In the genomic region with DNA sequence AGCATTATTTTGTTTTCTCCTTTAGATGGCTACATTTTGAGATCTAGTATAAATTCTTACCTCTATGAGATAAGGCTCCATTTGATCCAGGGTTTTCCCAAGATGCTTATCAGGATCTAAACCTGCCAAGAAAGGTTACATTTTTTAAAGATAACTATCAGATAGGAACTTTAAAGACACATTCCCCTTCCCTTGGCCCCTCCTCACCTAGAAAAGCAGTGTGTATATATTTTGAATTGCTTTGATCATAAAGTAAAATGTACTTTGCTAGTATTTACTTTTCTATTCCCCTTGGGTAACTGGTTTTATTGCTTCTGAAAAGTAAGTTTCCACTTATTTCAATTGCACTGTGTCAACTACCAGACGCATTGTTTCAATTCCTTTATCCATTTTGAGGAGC, we compare ENCODE assay signal across 34 cellular contexts.
DNase-seq lines count a peak whose midpoint lies in the region; ATAC-seq and TF ChIP-seq lines count a peak whose summit lies in the region.
"Had no signal": no experiment of that assay in that cellular context is flagged by ENCODE, and none has a peak within 500 bp of the region (broad histone marks: within the 10 kb centered on the region; RNA-seq: fewer than 3 reads in every experiment).

No MANE protein-coding gene starts in this region.

- no peaks in the 10 kb centered on the region for H3K27me3 ChIP-seq in Caco-2 (replicated peaks; ENCODE audit: control insufficient read depth, insufficient read depth, low read length)
- no peaks in the 10 kb centered on the region for H3K27me3 ChIP-seq in mesendoderm (ENCODE audit: insufficient read depth, low read length, poor library complexity)
- H3K27me3 ChIP-seq: BE2C; BLaER1; BLaER1 treated with 17β-estradiol and CSF1 and Interleukin-3, amounts not matched to agents 10 nM and 100 nM had no signal

- no peak overlapping the region for H3K27ac Mint-ChIP-seq in Caco-2 (ENCODE audit: unreplicated experiment)
- H3K27ac Mint-ChIP-seq: B cell; CD14-positive monocyte; CD4-positive, alpha-beta memory T cell; CD4-positive, alpha-beta T cell; CD4-positive, CD25-positive, alpha-beta regulatory T cell; CD8-positive, alpha-beta memory T cell; CD8-positive, alpha-beta T cell had no signal

- no peak overlapping the region for H4K5ac ChIP-seq in mesendoderm (ENCODE audit: low read length)

- no peak for TF ChIP-seq CTCF in Caco-2 (IDR thresholded peaks at IDR 0.05; ENCODE audit: insufficient read depth in 1 of 2, low read depth in 1 of 2, low read length in 1 of 2, severe bottlenecking in 1 of 2, unreplicated experiment in 1 of 2)
- no peak for TF ChIP-seq CTCF in mucosa of descending colon (IDR thresholded peaks at IDR 0.05)

- WGBS in mesendoderm (ENCODE audit: extremely low coverage, insufficient coverage, low lambda C conversion rate), result no CpG with 5 or more reads among the region's 1 CpG

- H3K56ac ChIP-seq in mesendoderm (ENCODE audit: low read length), result no peak overlapping the region

- H3K79me2 ChIP-seq in mesendoderm (ENCODE audit: control insufficient read depth, insufficient read depth, low read length), result no peaks in the 10 kb centered on the region

- H3K4me3 ChIP-seq in Caco-2 (ENCODE audit: low read depth, low read length) (no peak overlapping the region), mesendoderm (ENCODE audit: low read length) (no peak overlapping the region), mucosa of descending colon (no peak overlapping the region)
- H3K4me3 ChIP-seq: A549; BLaER1; BLaER1 treated with 17β-estradiol and CSF1 and Interleukin-3, amounts not matched to agents 10 nM and 100 nM had no signal

- no peaks in the 10 kb centered on the region for H3K36me3 Mint-ChIP-seq in Caco-2 (ENCODE audit: insufficient read depth, unreplicated experiment)
- H3K36me3 Mint-ChIP-seq: CD14-positive monocyte; CD4-positive, CD25-positive, alpha-beta regulatory T cell; CD8-positive, alpha-beta T cell had no signal

- H2BK120ac ChIP-seq in mesendoderm (ENCODE audit: low read depth, low read length), result no peak overlapping the region

- H3K4me3 Mint-ChIP-seq in Caco-2 (ENCODE audit: unreplicated experiment), result no peak overlapping the region
- H3K4me3 Mint-ChIP-seq: B cell; CD14-positive monocyte; CD4-positive, alpha-beta memory T cell; CD4-positive, alpha-beta T cell; CD4-positive, CD25-positive, alpha-beta regulatory T cell; CD8-positive, alpha-beta memory T cell; CD8-positive, alpha-beta T cell had no signal

- ATAC-seq in left colon (peak; percentile 52), mucosa of descending colon (peak; percentile 35), HG03045 (IDR thresholded peaks at IDR 0.05; ENCODE audit: unreplicated experiment) (no peak), HG02588 (IDR thresholded peaks at IDR 0.05; ENCODE audit: unreplicated experiment) (no peak)
- ATAC-seq: A549; CD8-positive, alpha-beta T cell had no signal

- H3K4ac ChIP-seq in mesendoderm (ENCODE audit: low read depth, low read length), result no peak overlapping the region

- no peak overlapping the region for H3K18ac ChIP-seq in mesendoderm (ENCODE audit: low read length)

- no peaks in the 10 kb centered on the region for H3K27me3 Mint-ChIP-seq in Caco-2 (ENCODE audit: insufficient read depth, unreplicated experiment)
- H3K27me3 Mint-ChIP-seq: B cell; CD4-positive, alpha-beta memory T cell; CD4-positive, alpha-beta T cell; CD4-positive, CD25-positive, alpha-beta regulatory T cell; CD8-positive, alpha-beta memory T cell had no signal

- no peak overlapping the region for H3K27ac ChIP-seq in mesendoderm (ENCODE audit: low read depth, low read length)
- H3K27ac ChIP-seq: 22Rv1; A549; BLaER1; BLaER1 treated with 17β-estradiol and CSF1 and Interleukin-3, amounts not matched to agents 10 nM and 100 nM; C4-2B had no signal

- no TSS peak for BruUV-seq in Caco-2 (replicated peaks; lab: Mats Ljungman, UMichigan)

- H2BK15ac ChIP-seq in mesendoderm (replicated peaks; ENCODE audit: low read depth), result no peak overlapping the region

- no peak overlapping the region for H3K23ac ChIP-seq in mesendoderm (ENCODE audit: low read length)

- H3K4me1 Mint-ChIP-seq in Caco-2 (ENCODE audit: low read depth, unreplicated experiment), result peaks cover 11% of the 10 kb centered on the region
- H3K4me1 Mint-ChIP-seq: B cell; CD14-positive monocyte; CD4-positive, alpha-beta memory T cell; CD4-positive, CD25-positive, alpha-beta regulatory T cell; CD8-positive, alpha-beta memory T cell had no signal

- no peak overlapping the region for H3K4me2 ChIP-seq in mesendoderm (ENCODE audit: low read length)
- H3K4me2 ChIP-seq: A549; BLaER1; BLaER1 treated with 17β-estradiol and CSF1 and Interleukin-3, amounts not matched to agents 10 nM and 100 nM had no signal

- peaks cover 32% of the 10 kb centered on the region for H3K4me1 ChIP-seq in Caco-2
- no peaks in the 10 kb centered on the region for H3K4me1 ChIP-seq in mesendoderm (ENCODE audit: control insufficient read depth, low read depth, low read length)
- H3K4me1 ChIP-seq in mucosa of descending colon (ENCODE audit: low read depth), result no peaks in the 10 kb centered on the region
- H3K4me1 ChIP-seq: A549; BLaER1; BLaER1 treated with 17β-estradiol and CSF1 and Interleukin-3, amounts not matched to agents 10 nM and 100 nM had no signal

- H2BK5ac ChIP-seq in mesendoderm (ENCODE audit: low read length), result no peak overlapping the region

- no peak overlapping the region for H2AK5ac ChIP-seq in mesendoderm (ENCODE audit: low read length)

- intact Hi-C loops in Caco-2 (cut with micrococcal nuclease; ENCODE audit: unreplicated experiment), result loop anchor here (1.0 kb wide), 1 partner anchor 34 kb away; no protein-coding TSS in a partner anchor
- intact Hi-C loops in left colon (cut with DNase I, micrococcal nuclease), result no loop called here
- intact Hi-C loops in mucosa of descending colon (cut with DNase I, micrococcal nuclease), result no loop called here

- H3K36me3 ChIP-seq in Caco-2 (ENCODE audit: control insufficient read depth, insufficient read depth, low read length), result no peaks in the 10 kb centered on the region
- no peaks in the 10 kb centered on the region for H3K36me3 ChIP-seq in mesendoderm (ENCODE audit: control insufficient read depth, insufficient read depth, low read length)
- H3K36me3 ChIP-seq in mucosa of descending colon (ENCODE audit: low read depth), result no peaks in the 10 kb centered on the region
- H3K36me3 ChIP-seq: BE2C; BLaER1; BLaER1 treated with 17β-estradiol and CSF1 and Interleukin-3, amounts not matched to agents 10 nM and 100 nM had no signal

- H3K9ac ChIP-seq in mesendoderm (ENCODE audit: low read length), result no peak overlapping the region
- H3K9ac ChIP-seq: BLaER1; BLaER1 treated with 17β-estradiol and CSF1 and Interleukin-3, amounts not matched to agents 10 nM and 100 nM had no signal

- POLR2A ChIA-PET in Caco-2 (lab: Charles Lee), result no interaction called here

- H4K8ac ChIP-seq in mesendoderm (ENCODE audit: low read depth, low read length), result no peak overlapping the region

- H3K9me3 Mint-ChIP-seq in Caco-2 (ENCODE audit: unreplicated experiment), result peaks cover 23% of the 10 kb centered on the region
- H3K9me3 Mint-ChIP-seq: CD14-positive monocyte; CD4-positive, alpha-beta memory T cell; CD4-positive, alpha-beta T cell; CD8-positive, alpha-beta memory T cell; CD8-positive, alpha-beta T cell had no signal

- H3K79me1 ChIP-seq in mesendoderm (ENCODE audit: low read length), result no peaks in the 10 kb centered on the region

- DNase-seq in Caco-2 (peak; percentile 52 to 58), left colon (no peak), mesendoderm (peak; percentile 16), mucosa of descending colon (no peak), T1000 (lab: John Stamatoyannopoulos, UW) (no peak), NCI-H2029 (lab: John Stamatoyannopoulos, UW) (no peak)
- DNase-seq: 8988T; ACHN; AML-193; BE2C; C1 segment of cervical spinal cord; Calu3; CD4-positive, alpha-beta memory T cell; CD4-positive, alpha-beta T cell; CD4-positive, CD25-positive, alpha-beta regulatory T cell; CD8-positive, alpha-beta memory T cell; CD8-positive, alpha-beta T cell; COR-L47; DMS 273 treated with DMSO at 0.1 percent for 48 hours; DMS153; DMS53; DMS79; DMS79 treated with DMSO at 0.1 percent for 48 hours; DND-41; EL had no signal

- no peaks in the 10 kb centered on the region for H3K9me3 ChIP-seq in Caco-2
- H3K9me3 ChIP-seq in mucosa of descending colon, result no peaks in the 10 kb centered on the region
- H3K9me3 ChIP-seq: A549; BE2C; BLaER1; BLaER1 treated with 17β-estradiol and CSF1 and Interleukin-3, amounts not matched to agents 10 nM and 100 nM had no signal

- CTCF ChIA-PET in Caco-2 (lab: Charles Lee), result no interaction called here

Comparison
In these comparisons a context has a peak if more than half of its experiments do, and no peak if none do; other contexts are left out.
1. DNase-seq: peak in Caco-2 (2 of 2) and mesendoderm (single experiment); none in left colon (0 of 2), mucosa of descending colon (0 of 3), T1000 (single experiment) and NCI-H2029 (single experiment).
2. ATAC-seq: peak in left colon (single experiment) and mucosa of descending colon (single experiment); none in HG03045 (single experiment) and HG02588 (single experiment).